Comparison of ENCODE assay signal across 1 cellular context in genomic region chr3:141816958-141817357, GRCh38.
TF ChIP-seq lines count a peak whose summit lies in the region.

No MANE protein-coding gene starts in this region.

TF ChIP-seq in K562, 482 proteins besides CTCF, POLR2A, EP300 and RAD21 (continued from another document):
- TF ChIP-seq SLC30A9 (CRISPR knock-in tag; IDR thresholded peaks at IDR 0.05) (no peak), E2F1 (CRISPR knock-in tag; IDR thresholded peaks at IDR 0.05) (no peak)
- TF ChIP-seq, protein P1, sequence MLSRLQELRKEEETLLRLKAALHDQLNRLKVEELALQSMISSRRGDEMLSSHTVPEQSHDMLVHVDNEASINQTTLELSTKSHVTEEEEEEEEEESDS (CRISPR knock-in tag; IDR thresholded peaks at IDR 0.05): no peak
TF ChIP-seq in K562: peak in this region for 0.
